Comparison of ENCODE assay signal across 1 cellular context in the genomic region with DNA sequence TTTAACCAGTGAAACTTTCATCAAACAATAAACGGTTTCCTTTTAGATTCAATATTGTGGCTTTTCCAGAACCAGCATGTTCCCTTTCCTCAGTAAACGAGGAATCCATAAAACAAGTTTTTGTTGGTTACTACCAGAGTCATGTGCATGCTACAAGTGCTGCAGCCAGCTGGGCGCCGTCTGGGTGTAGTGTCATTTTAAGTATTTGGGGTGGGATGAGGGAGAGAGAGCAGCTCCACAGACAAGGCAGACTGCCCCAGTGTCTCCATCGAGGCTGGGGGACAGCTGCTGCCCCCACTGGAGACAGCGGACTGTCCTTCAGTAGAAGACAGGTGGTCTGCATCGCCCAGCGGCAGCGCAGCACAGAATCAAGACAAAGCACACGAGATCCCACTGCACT.
TF ChIP-seq lines count a peak whose summit lies in the region.

No MANE protein-coding gene starts in this region.

TF ChIP-seq in H1, 55 proteins besides CTCF, POLR2A, EP300 and RAD21:
- TF ChIP-seq JUN (IDR thresholded peaks at IDR 0.05; ENCODE audit: low read depth, low read length) (no peak), YY1 (IDR thresholded peaks at IDR 0.05; ENCODE audit: low read depth, low read length) (no peak), SIN3A (conservative IDR thresholded peaks at IDR 0.05 in 1 of 2, IDR thresholded peaks at IDR 0.05 in 1 of 2; ENCODE audit: low read depth in 1 of 2, low read length in 2 of 2) (no peak), TCF12 (IDR thresholded peaks at IDR 0.05; ENCODE audit: low read depth, low read length) (no peak), KDM5A (IDR thresholded peaks at IDR 0.05; ENCODE audit: low read length) (no peak), GABPA (IDR thresholded peaks at IDR 0.05; ENCODE audit: borderline replicate concordance, insufficient read depth, low read length) (no peak), RFX5 (IDR thresholded peaks at IDR 0.05; ENCODE audit: borderline replicate concordance, low read depth, low read length) (no peak), SP2 (IDR thresholded peaks at IDR 0.05; ENCODE audit: low read length) (no peak), SP4 (IDR thresholded peaks at IDR 0.05; ENCODE audit: low read length) (no peak)
- TF ChIP-seq, protein P1, sequence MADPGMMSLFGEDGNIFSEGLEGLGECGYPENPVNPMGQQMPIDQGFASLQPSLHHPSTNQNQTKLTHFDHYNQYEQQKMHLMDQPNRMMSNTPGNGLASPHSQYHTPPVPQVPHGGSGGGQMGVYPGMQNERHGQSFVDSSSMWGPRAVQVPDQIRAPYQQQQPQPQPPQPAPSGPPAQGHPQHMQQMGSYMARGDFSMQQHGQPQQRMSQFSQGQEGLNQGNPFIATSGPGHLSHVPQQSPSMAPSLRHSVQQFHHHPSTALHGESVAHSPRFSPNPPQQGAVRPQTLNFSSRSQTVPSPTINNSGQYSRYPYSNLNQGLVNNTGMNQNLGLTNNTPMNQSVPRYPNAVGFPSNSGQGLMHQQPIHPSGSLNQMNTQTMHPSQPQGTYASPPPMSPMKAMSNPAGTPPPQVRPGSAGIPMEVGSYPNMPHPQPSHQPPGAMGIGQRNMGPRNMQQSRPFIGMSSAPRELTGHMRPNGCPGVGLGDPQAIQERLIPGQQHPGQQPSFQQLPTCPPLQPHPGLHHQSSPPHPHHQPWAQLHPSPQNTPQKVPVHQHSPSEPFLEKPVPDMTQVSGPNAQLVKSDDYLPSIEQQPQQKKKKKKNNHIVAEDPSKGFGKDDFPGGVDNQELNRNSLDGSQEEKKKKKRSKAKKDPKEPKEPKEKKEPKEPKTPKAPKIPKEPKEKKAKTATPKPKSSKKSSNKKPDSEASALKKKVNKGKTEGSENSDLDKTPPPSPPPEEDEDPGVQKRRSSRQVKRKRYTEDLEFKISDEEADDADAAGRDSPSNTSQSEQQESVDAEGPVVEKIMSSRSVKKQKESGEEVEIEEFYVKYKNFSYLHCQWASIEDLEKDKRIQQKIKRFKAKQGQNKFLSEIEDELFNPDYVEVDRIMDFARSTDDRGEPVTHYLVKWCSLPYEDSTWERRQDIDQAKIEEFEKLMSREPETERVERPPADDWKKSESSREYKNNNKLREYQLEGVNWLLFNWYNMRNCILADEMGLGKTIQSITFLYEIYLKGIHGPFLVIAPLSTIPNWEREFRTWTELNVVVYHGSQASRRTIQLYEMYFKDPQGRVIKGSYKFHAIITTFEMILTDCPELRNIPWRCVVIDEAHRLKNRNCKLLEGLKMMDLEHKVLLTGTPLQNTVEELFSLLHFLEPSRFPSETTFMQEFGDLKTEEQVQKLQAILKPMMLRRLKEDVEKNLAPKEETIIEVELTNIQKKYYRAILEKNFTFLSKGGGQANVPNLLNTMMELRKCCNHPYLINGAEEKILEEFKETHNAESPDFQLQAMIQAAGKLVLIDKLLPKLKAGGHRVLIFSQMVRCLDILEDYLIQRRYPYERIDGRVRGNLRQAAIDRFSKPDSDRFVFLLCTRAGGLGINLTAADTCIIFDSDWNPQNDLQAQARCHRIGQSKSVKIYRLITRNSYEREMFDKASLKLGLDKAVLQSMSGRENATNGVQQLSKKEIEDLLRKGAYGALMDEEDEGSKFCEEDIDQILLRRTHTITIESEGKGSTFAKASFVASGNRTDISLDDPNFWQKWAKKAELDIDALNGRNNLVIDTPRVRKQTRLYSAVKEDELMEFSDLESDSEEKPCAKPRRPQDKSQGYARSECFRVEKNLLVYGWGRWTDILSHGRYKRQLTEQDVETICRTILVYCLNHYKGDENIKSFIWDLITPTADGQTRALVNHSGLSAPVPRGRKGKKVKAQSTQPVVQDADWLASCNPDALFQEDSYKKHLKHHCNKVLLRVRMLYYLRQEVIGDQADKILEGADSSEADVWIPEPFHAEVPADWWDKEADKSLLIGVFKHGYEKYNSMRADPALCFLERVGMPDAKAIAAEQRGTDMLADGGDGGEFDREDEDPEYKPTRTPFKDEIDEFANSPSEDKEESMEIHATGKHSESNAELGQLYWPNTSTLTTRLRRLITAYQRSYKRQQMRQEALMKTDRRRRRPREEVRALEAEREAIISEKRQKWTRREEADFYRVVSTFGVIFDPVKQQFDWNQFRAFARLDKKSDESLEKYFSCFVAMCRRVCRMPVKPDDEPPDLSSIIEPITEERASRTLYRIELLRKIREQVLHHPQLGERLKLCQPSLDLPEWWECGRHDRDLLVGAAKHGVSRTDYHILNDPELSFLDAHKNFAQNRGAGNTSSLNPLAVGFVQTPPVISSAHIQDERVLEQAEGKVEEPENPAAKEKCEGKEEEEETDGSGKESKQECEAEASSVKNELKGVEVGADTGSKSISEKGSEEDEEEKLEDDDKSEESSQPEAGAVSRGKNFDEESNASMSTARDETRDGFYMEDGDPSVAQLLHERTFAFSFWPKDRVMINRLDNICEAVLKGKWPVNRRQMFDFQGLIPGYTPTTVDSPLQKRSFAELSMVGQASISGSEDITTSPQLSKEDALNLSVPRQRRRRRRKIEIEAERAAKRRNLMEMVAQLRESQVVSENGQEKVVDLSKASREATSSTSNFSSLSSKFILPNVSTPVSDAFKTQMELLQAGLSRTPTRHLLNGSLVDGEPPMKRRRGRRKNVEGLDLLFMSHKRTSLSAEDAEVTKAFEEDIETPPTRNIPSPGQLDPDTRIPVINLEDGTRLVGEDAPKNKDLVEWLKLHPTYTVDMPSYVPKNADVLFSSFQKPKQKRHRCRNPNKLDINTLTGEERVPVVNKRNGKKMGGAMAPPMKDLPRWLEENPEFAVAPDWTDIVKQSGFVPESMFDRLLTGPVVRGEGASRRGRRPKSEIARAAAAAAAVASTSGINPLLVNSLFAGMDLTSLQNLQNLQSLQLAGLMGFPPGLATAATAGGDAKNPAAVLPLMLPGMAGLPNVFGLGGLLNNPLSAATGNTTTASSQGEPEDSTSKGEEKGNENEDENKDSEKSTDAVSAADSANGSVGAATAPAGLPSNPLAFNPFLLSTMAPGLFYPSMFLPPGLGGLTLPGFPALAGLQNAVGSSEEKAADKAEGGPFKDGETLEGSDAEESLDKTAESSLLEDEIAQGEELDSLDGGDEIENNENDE (IDR thresholded peaks at IDR 0.05; ENCODE audit: insufficient replicate concordance, low read length): no peak
